ENCODE assay signal across 8 cellular contexts in genomic region chr1:201469645-201470074, GRCh38. TPM values are rescaled to one million over a fixed set of nuclear protein-coding genes. Genes with fewer than 3 reads are reported as not detected.
A peak's percentile ranks its signal among the peaks of the same experiment; 100 is the strongest.
DNase-seq lines count a peak whose midpoint lies in the region; ATAC-seq and TF ChIP-seq lines count a peak whose summit lies in the region.

No MANE protein-coding gene starts in this region.

- TF ChIP-seq CTCF in C4-2B (conservative IDR thresholded peaks at IDR 0.05): no peak
- TF ChIP-seq CTCF in PC-3 (conservative IDR thresholded peaks at IDR 0.05; ENCODE audit: low read depth, low read length): no peak
- TF ChIP-seq CTCF in endothelial cell (IDR thresholded peaks at IDR 0.05; ENCODE audit: unreplicated experiment): no peak

- H3F3A ChIP-seq in PC-3 (ENCODE audit: low read length, unreplicated experiment): no peaks in the 10 kb centered on the region

- H2AFZ ChIP-seq in PC-3 (ENCODE audit: low read length): peak overlapping the region; percentile 61
- H2AFZ ChIP-seq in neuron (ENCODE audit: low read depth, low read length): peak overlapping the region; percentile 80

- no peak for DNase-seq in PC-3
- DNase-seq in endothelial cell (ENCODE audit: low spot score): no peak
- no peak for DNase-seq in AML-193 (lab: John Stamatoyannopoulos, UW)
- no peak for DNase-seq in AG08396 (ENCODE audit: low spot score)
- DNase-seq in NCI-H1930 (lab: John Stamatoyannopoulos, UW): no peak
- DNase-seq in globus pallidus (ENCODE audit: low spot score): no peak

- peaks cover 14% of the 10 kb centered on the region for H3K4me1 Mint-ChIP-seq in endothelial cell (ENCODE audit: unreplicated experiment)

- peak overlapping the region; percentile 89 for H3K4me3 Mint-ChIP-seq in endothelial cell (ENCODE audit: unreplicated experiment)

- no peaks in the 10 kb centered on the region for H4K20me1 ChIP-seq in PC-3 (ENCODE audit: low read length)

- H3K9me3 ChIP-seq in PC-3 (ENCODE audit: low read length): no peaks in the 10 kb centered on the region
- no peaks in the 10 kb centered on the region for H3K9me3 ChIP-seq in neuron (ENCODE audit: low read length)

- peak overlapping the region; percentile 70; the same call in 1 of the 2 replicates for H3K9ac ChIP-seq in PC-3 (ENCODE audit: low read length)

- peak overlapping the region; percentile 80 for H3K27ac Mint-ChIP-seq in endothelial cell (ENCODE audit: unreplicated experiment)

- no peaks in the 10 kb centered on the region for H3K9me2 ChIP-seq in PC-3 (replicated peaks; ENCODE audit: low read length)

- no peaks in the 10 kb centered on the region for H3K9me3 Mint-ChIP-seq in endothelial cell (ENCODE audit: unreplicated experiment)

- H3K4me1 ChIP-seq in PC-3 (ENCODE audit: insufficient read depth, low read length) (peaks cover 47% of the 10 kb centered on the region), neuron (ENCODE audit: insufficient read depth, low read length) (peaks cover 34% of the 10 kb centered on the region)

- CTCF ChIA-PET in PC-3 (lab: Charles Lee): interaction anchor here (1.3 kb wide), 1 partner anchor 34 kb away, joined by 8 read pairs; no protein-coding TSS in a partner anchor

- POLR2A ChIA-PET in PC-3 (lab: Charles Lee; ENCODE audit: unreplicated experiment): no interaction called here

- H3K36me3 Mint-ChIP-seq in endothelial cell (ENCODE audit: low read depth, unreplicated experiment): peaks cover 15% of the 10 kb centered on the region

- H3K27ac ChIP-seq in C4-2B: peak overlapping the region; percentile 84; the same call in 1 of the 2 replicates
- no peak overlapping the region for H3K27ac ChIP-seq in PC-3 (ENCODE audit: low read length)

- peaks cover 12% of the 10 kb centered on the region for H3K36me3 ChIP-seq in PC-3 (ENCODE audit: low read depth, low read length)
- peaks cover 15% of the 10 kb centered on the region for H3K36me3 ChIP-seq in neuron (ENCODE audit: insufficient read depth, low read length)

- no peaks in the 10 kb centered on the region for H3K27me3 ChIP-seq in PC-3 (ENCODE audit: low read length)
- peaks cover 2% of the 10 kb centered on the region for H3K27me3 ChIP-seq in neuron (ENCODE audit: insufficient read depth, low read length)

- H3K4me3 ChIP-seq in PC-3 (ENCODE audit: low read length): peak overlapping the region; percentile 70
- peak overlapping the region; percentile 80 for H3K4me3 ChIP-seq in neuron (ENCODE audit: low read length)

- H3K4me2 ChIP-seq in PC-3 (ENCODE audit: low read length): peak overlapping the region; percentile 85

- no peak for ATAC-seq in PC-3

- peaks cover 46% of the 10 kb centered on the region for H3K79me2 ChIP-seq in PC-3 (ENCODE audit: low read length)

- intact Hi-C loops in PC-3 (cut with micrococcal nuclease): no loop called here

- peaks cover 13% of the 10 kb centered on the region for H3K27me3 Mint-ChIP-seq in endothelial cell (ENCODE audit: unreplicated experiment)

- BruUV-seq in PC-3 (replicated peaks; lab: Mats Ljungman, UMichigan): no TSS peak

RNA-seq across cellular contexts. Expression of gene PHLDA3, which starts 0.7 kb away (rescaled TPM):
- 216 and 349 TPM in 2 replicates for total RNA-seq in PC-3 (2014; rRNA removed)
- 25.0 TPM for total RNA-seq in endothelial cell (ENCODE audit: unreplicated experiment)

RNA-seq across cellular contexts. Expression of gene CSRP1, which starts 37.3 kb away (rescaled TPM):
- 147 and 189 TPM in 2 replicates for total RNA-seq in PC-3 (2014; rRNA removed)
- 111 TPM for total RNA-seq in endothelial cell (ENCODE audit: unreplicated experiment)

RNA-seq across cellular contexts. Expression of gene TNNI1, which starts 48.1 kb away (rescaled TPM):
- total RNA-seq in PC-3 (2014; rRNA removed): not detected in 2 replicates
- total RNA-seq in endothelial cell (ENCODE audit: unreplicated experiment): not detected
